In genomic region chr1:167714098-167714850, GRCh38 we compare ENCODE assay signal across 1 cellular context.
TF ChIP-seq lines count a peak whose summit lies in the region.

No MANE protein-coding gene starts in this region.

TF ChIP-seq in GM12878, 131 proteins besides CTCF, POLR2A, EP300 and RAD21 (continued from another document and continues in another):
- peak; percentile 99; the same call in 1 of the 2 replicates for TF ChIP-seq ASH2L (IDR thresholded peaks at IDR 0.05; ENCODE audit: borderline replicate concordance, low read depth)
- TF ChIP-seq NKRF (conservative IDR thresholded peaks at IDR 0.05) = no peak; the same call in none of the 2 replicates
- TF ChIP-seq CBFB (IDR thresholded peaks at IDR 0.05; ENCODE audit: low read depth) = peak; percentile 76; the same call in 1 of the 2 replicates
- peak in 1 of 2 experiments; percentile 18; a peak in 1 of 3 replicates for TF ChIP-seq EGR1 (IDR thresholded peaks at IDR 0.05; ENCODE audit: borderline replicate concordance in 1 of 2, low read depth in 2 of 2, low read length in 2 of 2)
- peak; percentile 63; the same call in 1 of the 2 replicates for TF ChIP-seq SREBF1 (IDR thresholded peaks at IDR 0.05; ENCODE audit: low read length)
- no peak for TF ChIP-seq FOXM1 (IDR thresholded peaks at IDR 0.05; ENCODE audit: low read depth, low read length)
- TF ChIP-seq ZBTB4 (CRISPR knock-in tag; IDR thresholded peaks at IDR 0.05) = no peak
- TF ChIP-seq RUNX3 (IDR thresholded peaks at IDR 0.05; ENCODE audit: low read length) = peak; percentile 66
- peak; percentile 16; the same call in 1 of the 2 replicates for TF ChIP-seq MLLT1 (IDR thresholded peaks at IDR 0.05)
- TF ChIP-seq CHD2 (IDR thresholded peaks at IDR 0.05; ENCODE audit: borderline replicate concordance, low read depth, low read length) = peak; percentile 64
- no peak for TF ChIP-seq SUPT20H (IDR thresholded peaks at IDR 0.05; ENCODE audit: borderline replicate concordance, control insufficient read depth, low read depth, low read length)
- no peak for TF ChIP-seq YBX1 (IDR thresholded peaks at IDR 0.05)
- TF ChIP-seq HDAC6 (IDR thresholded peaks at IDR 0.05; ENCODE audit: unreplicated experiment) = peak; percentile 84
- no peak for TF ChIP-seq FOXK2 (IDR thresholded peaks at IDR 0.05)
- peak; percentile 1 for TF ChIP-seq FOS (IDR thresholded peaks at IDR 0.05; ENCODE audit: borderline replicate concordance, extremely low read depth, insufficient read length)
- TF ChIP-seq ATF7 (IDR thresholded peaks at IDR 0.05; ENCODE audit: low read depth) = peak; percentile 27; the same call in 1 of the 2 replicates
- no peak for TF ChIP-seq BMI1 (IDR thresholded peaks at IDR 0.05; ENCODE audit: borderline replicate concordance)
- peak; percentile 99 for TF ChIP-seq TARDBP (IDR thresholded peaks at IDR 0.05; ENCODE audit: borderline replicate concordance)
- TF ChIP-seq JUNB (IDR thresholded peaks at IDR 0.05) = no peak
- TF ChIP-seq SMARCA5 (IDR thresholded peaks at IDR 0.05) = peak; percentile 95
- peak; percentile 5; the same call in 1 of the 2 replicates for TF ChIP-seq MTA3 (IDR thresholded peaks at IDR 0.05; ENCODE audit: borderline replicate concordance, low read length)
- TF ChIP-seq REST (IDR thresholded peaks at IDR 0.05; ENCODE audit: low read depth, low read length) = no peak
- no peak for TF ChIP-seq ZBTB11 (CRISPR knock-in tag; IDR thresholded peaks at IDR 0.05)
- no peak for TF ChIP-seq HDGF (IDR thresholded peaks at IDR 0.05)
- peak in 1 of 2 experiments; percentile 76; a peak in 2 of 4 replicates for TF ChIP-seq ETV6 (conservative IDR thresholded peaks at IDR 0.05 in 1 of 2, IDR thresholded peaks at IDR 0.05 in 1 of 2; ENCODE audit: borderline replicate concordance in 1 of 2, low read depth in 1 of 2)
- no peak; the same call in 1 of the 2 replicates for TF ChIP-seq HCFC1 (IDR thresholded peaks at IDR 0.05; ENCODE audit: low read length)
- TF ChIP-seq POU2F2 (IDR thresholded peaks at IDR 0.05; ENCODE audit: borderline replicate concordance, low read depth, low read length) = no peak
- peak; percentile 79; the same call in 1 of the 2 replicates for TF ChIP-seq ZNF207 (IDR thresholded peaks at IDR 0.05; ENCODE audit: borderline replicate concordance)
- TF ChIP-seq PAX5 (IDR thresholded peaks at IDR 0.05; ENCODE audit: borderline replicate concordance, low read depth, low read length) = 0 out of 2 replicates have a peak, but pooled peaks have one; percentile 32
- TF ChIP-seq CHD1 (IDR thresholded peaks at IDR 0.05; ENCODE audit: low read depth, low read length) = no peak
- TF ChIP-seq IRF3 (IDR thresholded peaks at IDR 0.05) = 0 out of 2 replicates have a peak, but pooled peaks have one; percentile 11
- TF ChIP-seq SRF (IDR thresholded peaks at IDR 0.05; ENCODE audit: low read depth in 2 of 2, low read length in 2 of 2) = 0 out of 4 replicates have a peak, but pooled peaks of 1 of the 2 experiments have one; percentile 33
- no peak for TF ChIP-seq KDM1A (IDR thresholded peaks at IDR 0.05; ENCODE audit: borderline replicate concordance)
- TF ChIP-seq ZNF592 (IDR thresholded peaks at IDR 0.05) = no peak
- peak; percentile 67 for TF ChIP-seq E4F1 (IDR thresholded peaks at IDR 0.05; ENCODE audit: borderline replicate concordance, partially characterized antibody)
- TF ChIP-seq BCL11A (IDR thresholded peaks at IDR 0.05; ENCODE audit: low read depth, low read length) = no peak; the same call in 1 of the 2 replicates
